22 cellular contexts compared by ENCODE assay signal in genomic region chr5:169390265-169390664, GRCh38.
"Had no signal": no experiment of that assay in that cellular context is flagged by ENCODE, and none has a peak within 500 bp of the region (broad histone marks: within the 10 kb centered on the region; RNA-seq: fewer than 3 reads in every experiment).

No MANE protein-coding gene starts in this region.

- H3K27ac ChIP-seq: brain microvascular endothelial cell, colonic mucosa, left ventricle myocardium inferior, neural progenitor cell, prostate gland, right atrium auricular region, thyroid gland, upper lobe of right lung had no signal

- H3K36me3 Mint-ChIP-seq: activated naive CD4-positive, alpha-beta T cell treated with anti-CD3 and anti-CD28 coated beads, Interleukin-2, amount 50 U/mL, for 24 hours; mesothelial cell of epicardium; naive thymus-derived CD8-positive, alpha-beta T cell; neural progenitor cell had no signal

- H3K4me3 Mint-ChIP-seq: activated CD4-positive, alpha-beta T cell treated with anti-CD3 and anti-CD28 coated beads, Interleukin-2, amount 10 ng/mL, durations not matched to agents 7 days and 5 days; activated CD8-positive, alpha-beta T cell treated with anti-CD3 and anti-CD28 coated beads, Interleukin-2, amount 10 ng/mL, durations not matched to agents 7 days and 5 days; activated naive CD4-positive, alpha-beta T cell treated with anti-CD3 and anti-CD28 coated beads, Interleukin-2, amount 50 U/mL, for 24 hours; activated T-helper 1 cell treated with anti-CD3 and anti-CD28 coated beads, Interleukin-12 subunit alpha, Interleukin-12 subunit beta, Interleukin-2, Interleukin-4 antibody, amounts not matched to agents 30 ng/mL and 10 ng/mL and 1 ng/mL, durations not matched to agents 14 hours and 24 hours and 36 hours; central memory CD8-positive, alpha-beta T cell; mesothelial cell of epicardium; naive thymus-derived CD8-positive, alpha-beta T cell; neural progenitor cell; stimulated activated naive CD8-positive, alpha-beta T cell treated with anti-CD3 and anti-CD28 coated beads, Interleukin-15, Interleukin-2, amounts not matched to agents 100 ng/mL and 50 ng/mL, for 24 hours had no signal

- H3K9me3 Mint-ChIP-seq: activated CD4-positive, alpha-beta T cell treated with anti-CD3 and anti-CD28 coated beads, Interleukin-2, amount 10 ng/mL, durations not matched to agents 7 days and 5 days; activated T-helper 1 cell treated with anti-CD3 and anti-CD28 coated beads, Interleukin-12 subunit alpha, Interleukin-12 subunit beta, Interleukin-2, Interleukin-4 antibody, amounts not matched to agents 30 ng/mL and 10 ng/mL and 1 ng/mL, durations not matched to agents 14 hours and 24 hours and 36 hours; central memory CD8-positive, alpha-beta T cell; neural progenitor cell had no signal

- H3K4me2 ChIP-seq: neural progenitor cell had no signal

- H2AFZ ChIP-seq: neural progenitor cell had no signal

- FAIRE-seq: endometrium had no signal

- H3K36me3 ChIP-seq: brain microvascular endothelial cell, colonic mucosa, left ventricle myocardium inferior, neural progenitor cell, prostate gland, right atrium auricular region, thyroid gland, upper lobe of right lung had no signal

- H3K4me1 ChIP-seq: colonic mucosa, left ventricle myocardium inferior, neural progenitor cell, prostate gland, right atrium auricular region, thyroid gland, upper lobe of right lung had no signal

- H3K9ac ChIP-seq: neural progenitor cell had no signal

- H3K4me3 ChIP-seq: colonic mucosa, left ventricle myocardium inferior, neural progenitor cell, prostate gland, right atrium auricular region, thyroid gland, upper lobe of right lung had no signal

- H3K27me3 ChIP-seq: brain microvascular endothelial cell, colonic mucosa, neural progenitor cell, right atrium auricular region, thyroid gland, upper lobe of right lung had no signal

- H3K27ac Mint-ChIP-seq: activated CD4-positive, alpha-beta T cell treated with anti-CD3 and anti-CD28 coated beads, Interleukin-2, amount 10 ng/mL, durations not matched to agents 7 days and 5 days; activated CD8-positive, alpha-beta T cell treated with anti-CD3 and anti-CD28 coated beads, Interleukin-2, amount 10 ng/mL, durations not matched to agents 7 days and 5 days; activated naive CD4-positive, alpha-beta T cell treated with anti-CD3 and anti-CD28 coated beads, Interleukin-2, amount 50 U/mL, for 24 hours; activated T-helper 1 cell treated with anti-CD3 and anti-CD28 coated beads, Interleukin-12 subunit alpha, Interleukin-12 subunit beta, Interleukin-2, Interleukin-4 antibody, amounts not matched to agents 30 ng/mL and 10 ng/mL and 1 ng/mL, durations not matched to agents 14 hours and 24 hours and 36 hours; mesothelial cell of epicardium; neural progenitor cell; stimulated activated naive CD8-positive, alpha-beta T cell treated with anti-CD3 and anti-CD28 coated beads, Interleukin-15, Interleukin-2, amounts not matched to agents 100 ng/mL and 50 ng/mL, for 24 hours had no signal

- H3K9me3 ChIP-seq: colonic mucosa, left ventricle myocardium inferior, prostate gland, right atrium auricular region, thyroid gland, upper lobe of right lung had no signal

- DNase-seq: activated CD4-positive, alpha-beta T cell treated with anti-CD3 and anti-CD28 coated beads, Interleukin-2, amount 10 ng/mL, durations not matched to agents 7 days and 5 days; activated CD8-positive, alpha-beta T cell treated with anti-CD3 and anti-CD28 coated beads, Interleukin-2, amount 10 ng/mL, durations not matched to agents 7 days and 5 days; activated gamma-delta T cell treated with Interleukin-2 at 50 U/mL for 16 hours; aorta; brain microvascular endothelial cell; colonic mucosa; erythroblast; foreskin melanocyte; left ventricle myocardium inferior; naive thymus-derived CD8-positive, alpha-beta T cell; substantia nigra; thyroid gland; upper lobe of right lung had no signal

- H3K4me1 Mint-ChIP-seq: activated CD4-positive, alpha-beta T cell treated with anti-CD3 and anti-CD28 coated beads, Interleukin-2, amount 10 ng/mL, durations not matched to agents 7 days and 5 days; activated naive CD4-positive, alpha-beta T cell treated with anti-CD3 and anti-CD28 coated beads, Interleukin-2, amount 50 U/mL, for 24 hours; central memory CD8-positive, alpha-beta T cell; naive thymus-derived CD8-positive, alpha-beta T cell had no signal
